In the genomic region with DNA sequence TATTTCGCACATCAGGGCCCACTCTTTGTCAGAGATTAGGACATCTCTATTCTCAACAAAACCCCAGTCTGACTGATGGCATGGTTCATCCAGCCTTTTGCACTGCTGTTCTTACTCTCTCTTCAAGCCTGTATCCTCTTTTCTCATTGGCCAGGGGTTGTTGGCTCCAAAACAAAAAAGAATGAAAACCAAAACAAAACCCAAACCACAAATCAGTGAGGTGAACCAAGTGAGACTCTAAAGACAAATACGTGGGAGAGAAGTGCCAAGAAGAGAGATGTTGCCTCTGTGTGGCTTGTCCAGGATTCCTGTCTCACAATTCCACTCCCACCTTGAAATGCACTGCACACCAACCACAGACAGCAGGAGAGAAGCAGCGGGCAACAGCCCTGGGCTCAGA, we compare ENCODE assay signal across 16 cellular contexts.
DNase-seq lines count a peak whose midpoint lies in the region; ATAC-seq and TF ChIP-seq lines count a peak whose summit lies in the region.
"Had no signal": no experiment of that assay in that cellular context is flagged by ENCODE, and none has a peak within 500 bp of the region (broad histone marks: within the 10 kb centered on the region; RNA-seq: fewer than 3 reads in every experiment).

No MANE protein-coding gene starts in this region.

- H3K4me1 Mint-ChIP-seq in H9 (no peaks in the 10 kb centered on the region), mesothelial cell of epicardium (peaks cover 59% of the 10 kb centered on the region)
- H3K4me1 Mint-ChIP-seq: CD4-positive, alpha-beta memory T cell had no signal

- no peak overlapping the region for H3K18ac ChIP-seq in H9 (ENCODE audit: insufficient read length, low read depth, low read length)

- H2AK5ac ChIP-seq in H9 (ENCODE audit: insufficient read length, low read length): no peak overlapping the region

- H2BK12ac ChIP-seq in H9 (ENCODE audit: insufficient read length, low read depth, low read length): no peak overlapping the region

- no peaks in the 10 kb centered on the region for H3K36me3 Mint-ChIP-seq in H9 (ENCODE audit: insufficient read depth in 1 of 3, low read depth in 3 of 3)
- H3K36me3 Mint-ChIP-seq in mesothelial cell of epicardium: peaks cover 7% of the 10 kb centered on the region
- H3K36me3 Mint-ChIP-seq: CD14-positive monocyte; CD4-positive, alpha-beta memory T cell had no signal

- H3K4me3 ChIP-seq in astrocyte of the cerebellum (ENCODE audit: low read depth, low read length): no peak overlapping the region
- H3K4me3 ChIP-seq: BLaER1 had no signal

- H3T11ph ChIP-seq in H9 (ENCODE audit: low read length): no peak overlapping the region

- H3K9me3 Mint-ChIP-seq in H9 (no peaks in the 10 kb centered on the region), mesothelial cell of epicardium (no peaks in the 10 kb centered on the region)
- H3K9me3 Mint-ChIP-seq: CD14-positive monocyte; CD4-positive, alpha-beta memory T cell had no signal

- no peak overlapping the region for H3K27ac ChIP-seq in H9 (ENCODE audit: insufficient read length, low read depth, low read length)
- H3K27ac ChIP-seq: BLaER1 had no signal

- H3K14ac ChIP-seq in H9 (ENCODE audit: insufficient read depth, low read length): peak overlapping the region; percentile 20; the same call in 1 of the 2 replicates

- no peaks in the 10 kb centered on the region for H3K79me2 ChIP-seq in H9 (ENCODE audit: insufficient read depth, low read length)

- H4K91ac ChIP-seq in H9 (ENCODE audit: insufficient read length, low read depth, low read length): no peak overlapping the region

- H3K79me1 ChIP-seq in H9 (ENCODE audit: insufficient read depth, low read depth, low read length, poor library complexity, severe bottlenecking): no peaks in the 10 kb centered on the region

- no peaks in the 10 kb centered on the region for H3K9me3 ChIP-seq in H9 (ENCODE audit: control insufficient read depth, low read depth, low read length)
- H3K9me3 ChIP-seq: BLaER1 had no signal

- WGBS in H9 (ENCODE audit: extremely low coverage, insufficient read length, low lambda C conversion rate): no CpG with 5 or more reads among the region's 3 CpGs

- no peak overlapping the region for H2BK120ac ChIP-seq in H9 (ENCODE audit: low read depth, low read length, poor library complexity, severe bottlenecking)

- H2BK20ac ChIP-seq in H9 (ENCODE audit: low read depth, low read length, poor library complexity, severe bottlenecking): no peak overlapping the region

- no peak overlapping the region for H4K5ac ChIP-seq in H9 (ENCODE audit: insufficient read length, low read depth, low read length)

- no peak overlapping the region for H3K4me2 ChIP-seq in H9 (ENCODE audit: insufficient read depth, insufficient read length, low read length)
- H3K4me2 ChIP-seq: BLaER1 had no signal

- no peaks in the 10 kb centered on the region for H3K27me3 Mint-ChIP-seq in H9 (ENCODE audit: low read depth)
- no peaks in the 10 kb centered on the region for H3K27me3 Mint-ChIP-seq in mesothelial cell of epicardium (ENCODE audit: low read depth)

- no peaks in the 10 kb centered on the region for H3K27me3 ChIP-seq in H9 (ENCODE audit: insufficient read depth, low read length)
- H3K27me3 ChIP-seq: BLaER1 had no signal

- DNase-seq in H9 (no peak), astrocyte of the cerebellum (ENCODE audit: low read depth) (peak; percentile 87), fibroblast of peridontal ligament (ENCODE audit: extremely low read depth) (peak; percentile 41), NCI-H2029 (lab: John Stamatoyannopoulos, UW) (no peak), mesothelial cell of epicardium (ENCODE audit: low spot score in 2 of 2, unreplicated experiment in 2 of 2) (no peak), Right ventricle myocardium superior (no peak)
- DNase-seq: 8988T; Calu3; CD4-positive, alpha-beta memory T cell; DMS79 treated with DMSO at 0.1 percent for 48 hours; GF-D8; HCEC 1CT had no signal

- H3K4me3 Mint-ChIP-seq in H9 (no peak overlapping the region), mesothelial cell of epicardium (no peak overlapping the region)
- H3K4me3 Mint-ChIP-seq: CD14-positive monocyte; CD4-positive, alpha-beta memory T cell had no signal

- ATAC-seq in GM18511 (IDR thresholded peaks at IDR 0.05; ENCODE audit: unreplicated experiment) (no peak), Right ventricle myocardium superior (ENCODE audit: poor library complexity) (no peak)
- ATAC-seq: HepG2 had no signal

- in situ Hi-C loops in astrocyte of the cerebellum (cut with HindIII; ENCODE audit: low sequenced_read_pairs): no loop called here

- H3K27ac Mint-ChIP-seq in H9 (no peak overlapping the region), mesothelial cell of epicardium (no peak overlapping the region)
- H3K27ac Mint-ChIP-seq: CD14-positive monocyte; CD4-positive, alpha-beta memory T cell had no signal

- H4K8ac ChIP-seq in H9 (replicated peaks; ENCODE audit: insufficient read length, low read depth, low read length): no peak overlapping the region

- H4K20me1 ChIP-seq in H9 (ENCODE audit: control insufficient read depth, insufficient read depth, insufficient read length): no peaks in the 10 kb centered on the region
- H4K20me1 ChIP-seq: BLaER1 had no signal

- H3K56ac ChIP-seq in H9 (ENCODE audit: insufficient read length, low read depth, low read length): no peak overlapping the region

- no peak overlapping the region for H3K9ac ChIP-seq in H9 (ENCODE audit: extremely low read depth, insufficient read length, low read length)
- H3K9ac ChIP-seq: BLaER1 had no signal

- no peak overlapping the region for H3K23ac ChIP-seq in H9 (ENCODE audit: insufficient read length, low read depth, low read length)

- no peak overlapping the region for H2AFZ ChIP-seq in H9 (ENCODE audit: low read length)

- H3K4ac ChIP-seq in H9 (ENCODE audit: low read depth, low read length): no peak overlapping the region

- no peak overlapping the region for H2BK15ac ChIP-seq in H9 (ENCODE audit: low read depth, low read length)

- no peak for TF ChIP-seq CTCF in H9 (conservative IDR thresholded peaks at IDR 0.05)
- no peak for TF ChIP-seq CTCF in astrocyte of the cerebellum (IDR thresholded peaks at IDR 0.05; ENCODE audit: low read depth, low read length, missing control alignments)
- no peak for TF ChIP-seq CTCF in mesothelial cell of epicardium (IDR thresholded peaks at IDR 0.05; ENCODE audit: unreplicated experiment)

- no peaks in the 10 kb centered on the region for H3K23me2 ChIP-seq in H9 (ENCODE audit: insufficient read length, low read depth, low read length, poor library complexity, severe bottlenecking)

- intact Hi-C loops in Right ventricle myocardium superior (cut with DNase I): no loop called here

- no peak overlapping the region for H2BK5ac ChIP-seq in H9 (ENCODE audit: insufficient read length, low read length)

- no peaks in the 10 kb centered on the region for H3K4me1 ChIP-seq in H9 (ENCODE audit: insufficient read depth, low read length)

Comparison
In these comparisons a context has a peak if more than half of its experiments do, and no peak if none do; other contexts are left out.
1. DNase-seq: peak in astrocyte of the cerebellum (single experiment) and fibroblast of peridontal ligament (single experiment); none in H9 (single experiment), NCI-H2029 (single experiment), mesothelial cell of epicardium (0 of 2) and Right ventricle myocardium superior (single experiment).